ENCODE assay signal across 13 cellular contexts in the genomic region with DNA sequence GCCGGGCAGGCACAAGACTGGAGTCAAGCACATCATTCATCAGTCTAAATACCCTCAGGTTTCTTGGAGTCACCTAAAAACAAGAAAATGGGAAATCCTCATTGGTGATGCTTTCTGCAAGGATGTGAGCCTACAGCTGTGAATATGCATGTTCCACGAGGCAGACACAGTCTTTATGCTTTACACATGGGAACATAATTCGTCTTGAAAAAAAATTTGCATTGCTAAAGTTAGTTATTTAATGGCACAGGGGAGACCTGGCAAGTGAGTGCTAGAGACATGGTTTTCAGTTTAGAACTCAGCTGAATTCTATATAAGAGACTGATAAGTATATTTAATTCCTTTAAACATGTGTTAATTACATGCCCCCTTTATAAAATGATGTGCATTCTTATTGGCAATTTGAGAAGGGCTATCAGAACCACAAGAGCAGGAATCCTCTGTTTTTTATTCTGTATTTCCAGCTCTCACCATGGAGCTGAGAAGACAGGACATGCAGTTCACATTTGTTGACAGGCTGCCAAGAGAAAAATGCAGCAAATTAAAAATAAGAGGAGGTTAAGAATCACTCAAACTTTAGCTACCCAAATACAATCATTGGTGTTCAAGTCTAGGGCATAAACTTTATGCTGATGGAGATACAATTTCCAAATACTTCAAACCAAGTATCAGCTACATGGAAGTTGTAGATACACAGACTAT.
DNase-seq lines count a peak whose midpoint lies in the region; ATAC-seq, FAIRE-seq and TF ChIP-seq lines count a peak whose summit lies in the region.
"Had no signal": no experiment of that assay in that cellular context is flagged by ENCODE, and none has a peak within 500 bp of the region (broad histone marks: within the 10 kb centered on the region; RNA-seq: fewer than 3 reads in every experiment).

No MANE protein-coding gene starts in this region.

- H3K4me3 ChIP-seq in SK-N-SH (ENCODE audit: low read depth in 2 of 2, low read length in 1 of 2) = no peak overlapping the region
- no peak overlapping the region for H3K4me3 ChIP-seq in RWPE2 (ENCODE audit: severe bottlenecking)
- H3K4me3 ChIP-seq in endothelial cell of umbilical vein (replicated peaks in 1 of 3; ENCODE audit: insufficient read depth in 1 of 3, low read depth in 1 of 3, low read length in 3 of 3) = no peak overlapping the region
- H3K4me3 ChIP-seq in smooth muscle cell = no peak overlapping the region
- no peak overlapping the region for H3K4me3 ChIP-seq in ovary
- H3K4me3 ChIP-seq: A549 had no signal

- H3K36me3 ChIP-seq in SK-N-SH (replicated peaks in 1 of 2; ENCODE audit: control insufficient read depth in 1 of 2, insufficient read depth in 2 of 2, low read length in 1 of 2) (no peaks in the 10 kb centered on the region), RWPE2 (ENCODE audit: low read depth) (no peaks in the 10 kb centered on the region), endothelial cell of umbilical vein (ENCODE audit: control insufficient read depth in 2 of 2, extremely low read depth in 1 of 2, insufficient read depth in 2 of 2, low read length in 2 of 2) (no peaks in the 10 kb centered on the region), smooth muscle cell (ENCODE audit: low read depth) (no peaks in the 10 kb centered on the region), ovary (no peaks in the 10 kb centered on the region)

- no TSS peak for BruUV-seq in endothelial cell of umbilical vein (replicated peaks; lab: Mats Ljungman, UMichigan)

- H3K27ac ChIP-seq in SK-N-SH (ENCODE audit: low read depth in 2 of 2, low read length in 1 of 2) = no peak overlapping the region
- peak overlapping the region; percentile 70 for H3K27ac ChIP-seq in RWPE2 (ENCODE audit: poor library complexity, severe bottlenecking)
- no peak overlapping the region for H3K27ac ChIP-seq in endothelial cell of umbilical vein (ENCODE audit: insufficient read depth, low read depth, low read length)
- H3K27ac ChIP-seq in smooth muscle cell (ENCODE audit: low read depth) = no peak overlapping the region
- no peak overlapping the region for H3K27ac ChIP-seq in ovary
- H3K27ac ChIP-seq: A549 had no signal

- H2AFZ ChIP-seq in SK-N-SH (ENCODE audit: low read depth) (no peak overlapping the region), endothelial cell of umbilical vein (ENCODE audit: low read depth, low read length) (no peak overlapping the region), smooth muscle cell (ENCODE audit: low read depth) (peak overlapping the region; percentile 37)

- H3K4me1 ChIP-seq in SK-N-SH (ENCODE audit: control insufficient read depth in 1 of 2, insufficient read depth in 2 of 2, low read depth in 1 of 2, low read length in 1 of 2) = peaks cover 3 to 5% of the 10 kb centered on the region in 2 experiments; a peak in 2 of 4 replicates
- H3K4me1 ChIP-seq in RWPE2 (ENCODE audit: insufficient read depth, poor library complexity, severe bottlenecking) = peaks cover 31% of the 10 kb centered on the region
- peaks cover 2% of the 10 kb centered on the region for H3K4me1 ChIP-seq in endothelial cell of umbilical vein (ENCODE audit: control insufficient read depth, extremely low read depth, insufficient read depth, low read length)
- no peaks in the 10 kb centered on the region for H3K4me1 ChIP-seq in smooth muscle cell (ENCODE audit: low read depth)
- peaks cover 4% of the 10 kb centered on the region for H3K4me1 ChIP-seq in ovary (ENCODE audit: insufficient read depth)
- H3K4me1 ChIP-seq: A549 had no signal

- TF ChIP-seq RAD21 in SK-N-SH (IDR thresholded peaks at IDR 0.05; ENCODE audit: low read length) = no peak

- H3K27me3 ChIP-seq in SK-N-SH (ENCODE audit: insufficient read depth) = no peaks in the 10 kb centered on the region
- H3K27me3 ChIP-seq in RWPE2 (ENCODE audit: insufficient read depth, poor library complexity, severe bottlenecking) = no peaks in the 10 kb centered on the region
- H3K27me3 ChIP-seq in endothelial cell of umbilical vein (ENCODE audit: control insufficient read depth in 2 of 2, insufficient read depth in 2 of 2, low read length in 2 of 2) = no peaks in the 10 kb centered on the region
- no peaks in the 10 kb centered on the region for H3K27me3 ChIP-seq in smooth muscle cell (ENCODE audit: low read depth)
- H3K27me3 ChIP-seq in ovary = no peaks in the 10 kb centered on the region

- no peak for TF ChIP-seq EP300 in SK-N-SH (IDR thresholded peaks at IDR 0.05; ENCODE audit: borderline replicate concordance in 1 of 2, low read depth in 1 of 2, low read length in 1 of 2)
- TF ChIP-seq EP300 in ovary (IDR thresholded peaks at IDR 0.05) = no peak

- H3K9me1 ChIP-seq in endothelial cell of umbilical vein (replicated peaks; ENCODE audit: control insufficient read depth, extremely low read depth, insufficient read depth, low read length) = no peaks in the 10 kb centered on the region

- H3K9me3 ChIP-seq in SK-N-SH (peaks cover 3% of the 10 kb centered on the region; the same call in 1 of the 2 replicates), RWPE2 (ENCODE audit: severe bottlenecking) (no peaks in the 10 kb centered on the region), endothelial cell of umbilical vein (replicated peaks; ENCODE audit: control insufficient read depth, insufficient read depth, low read length) (no peaks in the 10 kb centered on the region), smooth muscle cell (replicated peaks; ENCODE audit: low read depth) (peaks cover 5% of the 10 kb centered on the region), ovary (no peaks in the 10 kb centered on the region)
- H3K9me3 ChIP-seq: A549 had no signal

- H3F3A ChIP-seq in SK-N-SH (replicated peaks; ENCODE audit: insufficient read depth) (no peaks in the 10 kb centered on the region), smooth muscle cell (ENCODE audit: low read depth) (no peaks in the 10 kb centered on the region)

- H4K20me1 ChIP-seq in SK-N-SH (ENCODE audit: insufficient read depth) (no peaks in the 10 kb centered on the region), endothelial cell of umbilical vein (replicated peaks; ENCODE audit: control insufficient read depth, extremely low read depth, insufficient read depth, low read length) (no peaks in the 10 kb centered on the region), smooth muscle cell (ENCODE audit: low read depth) (no peaks in the 10 kb centered on the region)

- CTCF ChIA-PET in SK-N-SH (lab: Yijun Ruan, JAX) = interaction anchor here (1.1 kb wide), 1 partner anchor 16 kb away, joined by 3 read pairs; no protein-coding TSS in a partner anchor
- CTCF ChIA-PET in endothelial cell of umbilical vein (lab: Charles Lee) = interaction anchor here (0.9 kb wide), 1 partner anchor 9 kb away, joined by 5 read pairs; no protein-coding TSS in a partner anchor

- no peak for DNase-seq in SK-N-SH
- DNase-seq in RWPE2 (ENCODE audit: low spot score) = no peak
- DNase-seq in endothelial cell of umbilical vein (ENCODE audit: low read depth, low spot score) = peak; percentile 43
- no peak for DNase-seq in smooth muscle cell (lab: John Stamatoyannopoulos, UW; ENCODE audit: unreplicated experiment)
- DNase-seq in erythroblast (lab: John Stamatoyannopoulos, UW) = no peak
- DNase-seq in ovary = no peak
- DNase-seq: activated CD4-positive, alpha-beta T cell treated with anti-CD3 and anti-CD28 coated beads, Interleukin-2, amount 50 U/mL, for 48 hours; activated T-cell treated with anti-CD3 and anti-CD28 coated beads, Interleukin-2, amount 50 U/mL, for 4 hours; NCI-H1105 had no signal

- intact Hi-C loops in endothelial cell of umbilical vein (cut with micrococcal nuclease) (no loop called here), ovary (cut with DNase I) (no loop called here)

- POLR2A ChIA-PET in SK-N-SH (lab: Yijun Ruan, JAX) = no interaction called here
- POLR2A ChIA-PET in endothelial cell of umbilical vein (lab: Charles Lee) = no interaction called here

- H3K9ac ChIP-seq in SK-N-SH (no peak overlapping the region), endothelial cell of umbilical vein (replicated peaks; ENCODE audit: extremely low read depth, insufficient read depth, low read length) (no peak overlapping the region), smooth muscle cell (ENCODE audit: low read depth) (no peak overlapping the region)

- dilution Hi-C loops in endothelial cell of umbilical vein (cut with MboI; ENCODE audit: extremely low pct_ligation_motif_present, low sequenced_read_pairs) = no loop called here

- FAIRE-seq in endothelial cell of umbilical vein (lab: Jason Lieb, UNC) = no peak
- FAIRE-seq: A549, endometrium had no signal

- H3K4me2 ChIP-seq in SK-N-SH (no peak overlapping the region), endothelial cell of umbilical vein (ENCODE audit: insufficient read depth, low read length) (no peak overlapping the region), smooth muscle cell (peak overlapping the region; percentile 25)
- H3K4me2 ChIP-seq: A549 had no signal

- TF ChIP-seq POLR2A in endothelial cell of umbilical vein (IDR thresholded peaks at IDR 0.05; ENCODE audit: low read depth, low read length) (no peak), erythroblast (IDR thresholded peaks at IDR 0.05; ENCODE audit: low read length) (no peak), ovary (IDR thresholded peaks at IDR 0.05) (no peak)

- H3K79me2 ChIP-seq in SK-N-SH (ENCODE audit: insufficient read depth) = no peaks in the 10 kb centered on the region
- H3K79me2 ChIP-seq in endothelial cell of umbilical vein (ENCODE audit: control insufficient read depth, insufficient read depth, low read length) = no peaks in the 10 kb centered on the region
- no peaks in the 10 kb centered on the region for H3K79me2 ChIP-seq in smooth muscle cell (ENCODE audit: low read depth)

- H3K9me2 ChIP-seq in SK-N-SH = no peaks in the 10 kb centered on the region

- WGBS in SK-N-SH (ENCODE audit: low lambda C conversion rate) = 50% methylated on average over 3 of the region's 3 CpGs
- WGBS in smooth muscle cell (ENCODE audit: low lambda C conversion rate) = 56% methylated on average over 3 of the region's 3 CpGs
- 31 to 45% (median 33%) methylated on average over 3 of the region's 3 CpGs for WGBS in ovary, 3 donors

- peak; percentile 50; the same call in 2 of the 3 replicates for ATAC-seq in SK-N-SH treated with all-trans-retinoic acid at 6 μM for 48 hours
- ATAC-seq in RWPE2 (ENCODE audit: low read depth) = no peak
- no peak for ATAC-seq in HG03439 (IDR thresholded peaks at IDR 0.05; ENCODE audit: unreplicated experiment)
- ATAC-seq: A549; activated T-cell treated with anti-CD3 and anti-CD28 coated beads, Interleukin-2, amount 50 U/mL, for 4 hours had no signal

- TF ChIP-seq CTCF in SK-N-SH (IDR thresholded peaks at IDR 0.05) (no peak), RWPE2 (IDR thresholded peaks at IDR 0.05; ENCODE audit: poor library complexity, severe bottlenecking) (no peak), endothelial cell of umbilical vein (IDR thresholded peaks at IDR 0.05; ENCODE audit: extremely low read depth in 1 of 2, insufficient read depth in 1 of 2, low read depth in 1 of 2, low read length in 2 of 2) (no peak), smooth muscle cell (IDR thresholded peaks at IDR 0.05; ENCODE audit: borderline replicate concordance, insufficient read depth, poor library complexity, severe bottlenecking) (no peak), ovary (IDR thresholded peaks at IDR 0.05) (no peak)

TF ChIP-seq in SK-N-SH treated with all-trans-retinoic acid at 6 μM for 48 hours, 23 proteins besides CTCF, POLR2A, EP300 and RAD21 (continues in another document):
- no peak for TF ChIP-seq PPARA (CRISPR knock-in tag; IDR thresholded peaks at IDR 0.05; ENCODE audit: borderline replicate concordance)

TF ChIP-seq in SK-N-SH, 30 proteins besides CTCF, POLR2A, EP300 and RAD21 (continues in another document):
- TF ChIP-seq JUND (IDR thresholded peaks at IDR 0.05) = no peak
